ENCODE assay signal across 16 cellular contexts in the genomic region with DNA sequence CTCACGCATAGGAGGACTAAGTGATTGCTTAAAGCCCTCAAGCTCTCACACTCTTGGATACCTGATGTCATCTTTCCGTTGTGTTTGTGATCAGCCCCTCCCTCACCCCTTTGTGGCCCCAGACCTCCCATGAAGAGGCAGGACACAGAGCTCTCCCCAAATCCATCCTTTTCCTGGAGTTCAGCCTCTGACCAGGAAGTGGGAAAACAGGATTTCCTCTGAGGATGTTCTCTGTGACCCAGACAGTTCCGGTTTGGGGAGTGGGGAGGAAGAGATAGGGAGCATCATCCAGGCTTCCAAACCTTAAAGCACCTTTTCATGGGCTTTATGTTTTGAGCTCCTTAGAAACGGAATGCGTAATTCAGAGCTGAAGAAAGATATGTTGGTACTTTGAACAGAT. TPM values are rescaled to one million over a fixed set of nuclear protein-coding genes. Genes with fewer than 3 reads are reported as not detected.
"Had no signal": no experiment of that assay in that cellular context is flagged by ENCODE, and none has a peak within 500 bp of the region (broad histone marks: within the 10 kb centered on the region; RNA-seq: fewer than 3 reads in every experiment).

No MANE protein-coding gene starts in this region.

- DNase-seq: foreskin melanocyte; heart left ventricle; hippocampal formation; natural killer cell; nucleus accumbens; ovary; small intestine; stimulated activated CD4-positive, alpha-beta T cell treated with anti-CD3 and anti-CD28 coated beads, Interleukin-2, amount 100 ng/mL, for 48 hours; stimulated activated naive CD4-positive, alpha-beta T cell treated with Interleukin-2 at 50 U/mL for 16 hours; trophoblast cell had no signal

- H3K27me3 ChIP-seq: ovary, right atrium auricular region had no signal

- H3K9me3 ChIP-seq: heart left ventricle, ovary, right atrium auricular region had no signal

- H3K27ac ChIP-seq: heart left ventricle, ovary, right atrium auricular region had no signal

- H3K4me1 ChIP-seq: right atrium auricular region had no signal

- H3K36me3 ChIP-seq: heart left ventricle, ovary, right atrium auricular region had no signal

- H3K4me3 ChIP-seq: heart left ventricle, ovary, right atrium auricular region had no signal

- ATAC-seq: heart left ventricle, natural killer cell had no signal

- FAIRE-seq: colon, small intestine, urothelium cell line had no signal

RNA-seq across cellular contexts. Expression of a gene that starts 11.9 kb away (rescaled TPM):
- total RNA-seq: mesothelial cell of epicardium, myocyte had no signal

RNA-seq across cellular contexts. Expression of a gene that starts 54.1 kb away (rescaled TPM):
- total RNA-seq: mesothelial cell of epicardium, myocyte, neural crest cell had no signal
- polyA plus RNA-seq: heart left ventricle had no signal
